Comparison of ENCODE assay signal across 8 cellular contexts in genomic region chr1:36350659-36351171, GRCh38. TPM values are rescaled to one million over a fixed set of nuclear protein-coding genes. Genes with fewer than 3 reads are reported as not detected.
A peak's percentile ranks its signal among the peaks of the same experiment; 100 is the strongest.
DNase-seq lines count a peak whose midpoint lies in the region; ATAC-seq and TF ChIP-seq lines count a peak whose summit lies in the region.

No MANE protein-coding gene starts in this region.

- H3K4me3 ChIP-seq in esophagus squamous epithelium: peak overlapping the region in 1 of 4 donors; percentile 40
- H3K4me3 ChIP-seq in psoas muscle: no peak overlapping the region

- H3K27ac ChIP-seq in esophagus squamous epithelium (peak overlapping the region; percentile 81 to 89 (median 86)), psoas muscle (peak overlapping the region; percentile 82)

- peak; percentile 50 for ATAC-seq in activated CD8-positive, alpha-beta memory T cell treated with anti-CD3 and anti-CD28 coated beads, Interleukin-2, amount 10 ng/mL, durations not matched to agents 7 days and 5 days
- ATAC-seq in psoas muscle (peak; percentile 56 to 88 (median 69)), HG02571 (IDR thresholded peaks at IDR 0.05; ENCODE audit: unreplicated experiment) (no peak), GM21360 (IDR thresholded peaks at IDR 0.05; ENCODE audit: unreplicated experiment) (no peak), GM21447 (IDR thresholded peaks at IDR 0.05; ENCODE audit: unreplicated experiment) (no peak)

- intact Hi-C loops in esophagus squamous epithelium (cut with DNase I): no loop called here
- intact Hi-C loops in psoas muscle (cut with DNase I): no loop called here

- H3K4me1 ChIP-seq in esophagus squamous epithelium (peaks cover 36 to 51% (median 37%) of the 10 kb centered on the region in 3 donors), psoas muscle (peaks cover 41% of the 10 kb centered on the region)

- no peaks in the 10 kb centered on the region for H3K9me3 ChIP-seq in esophagus squamous epithelium
- no peaks in the 10 kb centered on the region for H3K9me3 ChIP-seq in psoas muscle

- H3K4me3 Mint-ChIP-seq in activated CD8-positive, alpha-beta memory T cell treated with anti-CD3 and anti-CD28 coated beads, Interleukin-2, amount 10 ng/mL, durations not matched to agents 7 days and 5 days: no peak overlapping the region

- no peaks in the 10 kb centered on the region for H3K27me3 ChIP-seq in esophagus squamous epithelium
- no peaks in the 10 kb centered on the region for H3K27me3 ChIP-seq in psoas muscle (ENCODE audit: insufficient read depth in 3 of 3, low read length in 2 of 3)

- peaks cover 25% of the 10 kb centered on the region for H3K4me1 Mint-ChIP-seq in activated CD8-positive, alpha-beta memory T cell treated with anti-CD3 and anti-CD28 coated beads, Interleukin-2, amount 10 ng/mL, durations not matched to agents 7 days and 5 days

- CTCF ChIA-PET in activated CD8-positive, alpha-beta memory T cell treated with anti-CD3 and anti-CD28 coated beads, Interleukin-2, amount 10 ng/mL, durations not matched to agents 7 days and 5 days (lab: Charles Lee): interaction anchor here (1.0 to 1.8 kb wide), 2 partner anchors 9 to 10 kb away, joined by 3 to 4 read pairs; no protein-coding TSS in a partner anchor

- H3K36me3 Mint-ChIP-seq in activated CD8-positive, alpha-beta memory T cell treated with anti-CD3 and anti-CD28 coated beads, Interleukin-2, amount 10 ng/mL, durations not matched to agents 7 days and 5 days: peaks cover 12% of the 10 kb centered on the region

- H3K36me3 ChIP-seq in esophagus squamous epithelium (peaks cover 33 to 94% (median 45%) of the 10 kb centered on the region in 3 donors), psoas muscle (ENCODE audit: insufficient read depth in 1 of 2, low read depth in 1 of 2) (peaks cover 11 to 95% of the 10 kb centered on the region in 2 donors)

- TF ChIP-seq POLR2A in esophagus squamous epithelium (IDR thresholded peaks at IDR 0.05): no peak

- DNase-seq in HS-5 (ENCODE audit: low read depth): peak; percentile 73
- DNase-seq in activated CD8-positive, alpha-beta memory T cell treated with anti-CD3 and anti-CD28 coated beads, Interleukin-2, amount 10 ng/mL, durations not matched to agents 7 days and 5 days: no peak
- DNase-seq in esophagus squamous epithelium (lab: John Stamatoyannopoulos, UW): no peak
- no peak for DNase-seq in psoas muscle
- no peak for DNase-seq in D341Med (ENCODE audit: low spot score)

- H3K9me3 Mint-ChIP-seq in activated CD8-positive, alpha-beta memory T cell treated with anti-CD3 and anti-CD28 coated beads, Interleukin-2, amount 10 ng/mL, durations not matched to agents 7 days and 5 days (ENCODE audit: low read depth): no peaks in the 10 kb centered on the region

- H3K27ac Mint-ChIP-seq in activated CD8-positive, alpha-beta memory T cell treated with anti-CD3 and anti-CD28 coated beads, Interleukin-2, amount 10 ng/mL, durations not matched to agents 7 days and 5 days: peak overlapping the region; percentile 46

- 7 to 33% methylated on average over 5 to 7 of the region's 12 CpGs for WGBS in esophagus squamous epithelium, 2 donors
- 26 to 46% (median 35%) methylated on average over 12 of the region's 12 CpGs for WGBS in psoas muscle, 3 donors

- TF ChIP-seq CTCF in esophagus squamous epithelium (IDR thresholded peaks at IDR 0.05) (no peak), psoas muscle (IDR thresholded peaks at IDR 0.05) (no peak)

- H3K27me3 Mint-ChIP-seq in activated CD8-positive, alpha-beta memory T cell treated with anti-CD3 and anti-CD28 coated beads, Interleukin-2, amount 10 ng/mL, durations not matched to agents 7 days and 5 days: no peaks in the 10 kb centered on the region

RNA-seq across cellular contexts. Expression of gene EVA1B, which starts 27.3 kb away (rescaled TPM):
- total RNA-seq in activated CD8-positive, alpha-beta memory T cell treated with anti-CD3 and anti-CD28 coated beads, Interleukin-2, amount 10 ng/mL, durations not matched to agents 7 days and 5 days: 10 to 100 TPM; 16.4 to 23.9 TPM
- total RNA-seq in esophagus squamous epithelium (10 to 100 TPM in 3 of 4 donors, 1 to 10 TPM in 1; 7.5 to 22.1 (median 12.8) TPM), psoas muscle (1 to 10 TPM; 3.3 to 8.2 (median 5.6) TPM)
- polyA plus RNA-seq in psoas muscle: 10 to 100 TPM in 1 of 3 donors, 1 to 10 TPM in 2; 2.6 to 13.7 (median 6.9) TPM

RNA-seq across cellular contexts. Expression of gene STK40, which starts 35.0 kb away (rescaled TPM):
- 10 to 100 TPM; 67.0 to 73.2 TPM for total RNA-seq in activated CD8-positive, alpha-beta memory T cell treated with anti-CD3 and anti-CD28 coated beads, Interleukin-2, amount 10 ng/mL, durations not matched to agents 7 days and 5 days
- total RNA-seq in esophagus squamous epithelium: 10 to 100 TPM; 34.5 to 59.7 (median 42.3) TPM
- 100 to 1,000 TPM in 3 of 4 donors, 10 to 100 TPM in 1; 84.4 to 218 (median 145) TPM for total RNA-seq in psoas muscle
- 100 to 1,000 TPM in 2 of 3 donors, 10 to 100 TPM in 1; 93.0 to 312 (median 182) TPM for polyA plus RNA-seq in psoas muscle

RNA-seq across cellular contexts. Expression of gene SH3D21, which starts 44.5 kb away (rescaled TPM):
- 10 to 100 TPM in 1 of 2 experiments, 1 to 10 TPM in 1; 5.5 to 11.0 TPM for total RNA-seq in activated CD8-positive, alpha-beta memory T cell treated with anti-CD3 and anti-CD28 coated beads, Interleukin-2, amount 10 ng/mL, durations not matched to agents 7 days and 5 days
- total RNA-seq in esophagus squamous epithelium: 1 to 10 TPM; 2.8 to 9.7 (median 3.7) TPM
- total RNA-seq in psoas muscle: 1 to 10 TPM in 1 of 4 donors, under 1 TPM in 3; 0.69 to 1.1 (median 0.96) TPM
- polyA plus RNA-seq in psoas muscle: under 1 TPM; 0.36 to 0.88 (median 0.37) TPM

RNA-seq across cellular contexts. Expression of gene LSM10, which starts 47.0 kb away (rescaled TPM):
- 10 to 100 TPM; 48.9 to 63.8 TPM for total RNA-seq in activated CD8-positive, alpha-beta memory T cell treated with anti-CD3 and anti-CD28 coated beads, Interleukin-2, amount 10 ng/mL, durations not matched to agents 7 days and 5 days
- total RNA-seq in esophagus squamous epithelium (10 to 100 TPM in 3 of 4 donors, 1 to 10 TPM in 1; 8.5 to 29.4 (median 16.9) TPM), psoas muscle (100 to 1,000 TPM in 1 of 4 donors, 10 to 100 TPM in 3; 80.3 to 102 (median 95.6) TPM)
- 100 to 1,000 TPM; 134 to 246 (median 156) TPM for polyA plus RNA-seq in psoas muscle

Comparison
In these comparisons a context has a peak if more than half of its experiments do, and no peak if none do; other contexts are left out.
1. ATAC-seq: peak in activated CD8-positive, alpha-beta memory T cell treated with anti-CD3 and anti-CD28 coated beads, Interleukin-2, amount 10 ng/mL, durations not matched to agents 7 days and 5 days (single experiment) and psoas muscle (4 of 4); none in HG02571 (single experiment), GM21360 (single experiment) and GM21447 (single experiment).